Comparison of ENCODE assay signal across 25 cellular contexts in genomic region chr4:103054030-103054429, GRCh38. TPM values are rescaled to one million over a fixed set of nuclear protein-coding genes. Genes with fewer than 3 reads are reported as not detected.
"Had no signal": no experiment of that assay in that cellular context is flagged by ENCODE, and none has a peak within 500 bp of the region (broad histone marks: within the 10 kb centered on the region; RNA-seq: fewer than 3 reads in every experiment).

No MANE protein-coding gene starts in this region.

- H3K27me3 ChIP-seq: colonic mucosa, dorsolateral prefrontal cortex, esophagus muscularis mucosa, heart right ventricle, left lung, upper lobe of right lung had no signal

- H3K4me1 Mint-ChIP-seq: mesothelial cell of epicardium, natural killer cell, T-cell had no signal

- H3K9me3 Mint-ChIP-seq: activated naive CD8-positive, alpha-beta T cell treated with anti-CD3 and anti-CD28 coated beads for 36 hours; activated T-cell treated with anti-CD3 and anti-CD28 coated beads, Interleukin-2, amount 50 U/mL, for 4 hours; activated T-helper 2 cell treated with anti-CD3 and anti-CD28 coated beads, Interferon-gamma antibody, Interleukin-2, Interleukin-4, amounts not matched to agents 10 μg/mL and 5 μg/mL and 100 μg/mL, durations not matched to agents 14 hours and 24 hours and 36 hours; effector memory CD8-positive, alpha-beta T cell; mesothelial cell of epicardium; natural killer cell; T-cell had no signal

- H3K27me3 Mint-ChIP-seq: activated naive CD8-positive, alpha-beta T cell treated with anti-CD3 and anti-CD28 coated beads for 36 hours; effector memory CD8-positive, alpha-beta T cell; progenitor cell of endocrine pancreas; T-cell had no signal

- DNase-seq: activated CD4-positive, alpha-beta T cell treated with anti-CD3 and anti-CD28 coated beads for 1 hour; activated CD4-positive, alpha-beta T cell treated with anti-CD3 and anti-CD28 coated beads, Interleukin-2, amount 50 U/mL, for 4 hours; activated CD8-positive, alpha-beta memory T cell treated with anti-CD3 and anti-CD28 coated beads for 24 hours; activated CD8-positive, alpha-beta memory T cell treated with anti-CD3 and anti-CD28 coated beads, Interleukin-2, amount 50 U/mL, for 4 hours; activated naive CD4-positive, alpha-beta T cell; activated naive CD8-positive, alpha-beta T cell treated with anti-CD3 and anti-CD28 coated beads for 36 hours; activated T-cell treated with anti-CD3 and anti-CD28 coated beads, Interleukin-2, amount 50 U/mL, for 4 hours; amniotic stem cell; colonic mucosa; dorsolateral prefrontal cortex; effector memory CD8-positive, alpha-beta T cell; heart right ventricle; kidney; left lung; mammary epithelial cell; natural killer cell; stimulated activated CD4-positive, alpha-beta T cell treated with anti-CD3 and anti-CD28 coated beads, Interleukin-12 subunit alpha, Interleukin-12 subunit beta, amount 100 ng/mL, for 4 hours; stimulated activated CD4-positive, alpha-beta T cell treated with anti-CD3 and anti-CD28 coated beads, Interleukin-4, amount 100 ng/mL, for 4 hours; stimulated activated naive CD8-positive, alpha-beta T cell treated with anti-CD3 and anti-CD28 coated beads, Interleukin-15, Interleukin-2, amounts not matched to agents 100 U/mL and 50 U/mL, for 24 hours; T-cell; upper lobe of right lung had no signal

- ATAC-seq: activated T-cell treated with anti-CD3 and anti-CD28 coated beads, Interleukin-2, amount 50 U/mL, for 4 hours; effector memory CD8-positive, alpha-beta T cell; heart right ventricle; left lung; natural killer cell; stimulated activated naive CD8-positive, alpha-beta T cell treated with anti-CD3 and anti-CD28 coated beads, Interleukin-15, Interleukin-2, amounts not matched to agents 100 U/mL and 50 U/mL, for 24 hours; T-cell; upper lobe of right lung had no signal

- H3K27ac Mint-ChIP-seq: activated naive CD8-positive, alpha-beta T cell treated with anti-CD3 and anti-CD28 coated beads for 36 hours; activated T-helper 2 cell treated with anti-CD3 and anti-CD28 coated beads, Interferon-gamma antibody, Interleukin-2, Interleukin-4, amounts not matched to agents 10 μg/mL and 5 μg/mL and 100 μg/mL, durations not matched to agents 14 hours and 24 hours and 36 hours; effector memory CD8-positive, alpha-beta T cell; mesothelial cell of epicardium; natural killer cell; progenitor cell of endocrine pancreas; T-cell had no signal

- H3K4me1 ChIP-seq: colonic mucosa, esophagus muscularis mucosa, heart right ventricle, left lung, upper lobe of right lung had no signal

- H3K4me3 Mint-ChIP-seq: activated naive CD8-positive, alpha-beta T cell treated with anti-CD3 and anti-CD28 coated beads for 36 hours; activated T-cell treated with anti-CD3 and anti-CD28 coated beads, Interleukin-2, amount 50 U/mL, for 4 hours; effector memory CD8-positive, alpha-beta T cell; mesothelial cell of epicardium; natural killer cell; T-cell had no signal

- H3K9me3 ChIP-seq: colonic mucosa, esophagus muscularis mucosa, left lung, upper lobe of right lung had no signal

- H3K36me3 ChIP-seq: colonic mucosa, upper lobe of right lung had no signal

- H3K36me3 Mint-ChIP-seq: natural killer cell had no signal

- H3K4me3 ChIP-seq: colonic mucosa, dorsolateral prefrontal cortex, esophagus muscularis mucosa, heart right ventricle, left lung, upper lobe of right lung had no signal

- H3K27ac ChIP-seq: colonic mucosa, dorsolateral prefrontal cortex, esophagus muscularis mucosa, heart right ventricle, left lung, upper lobe of right lung had no signal

RNA-seq across cellular contexts. Expression of gene SLC9B1, which starts 34.5 kb away (rescaled TPM):
- total RNA-seq: colonic mucosa had no signal
